ENCODE assay signal across 12 cellular contexts in genomic region chrX:71052721-71053120, GRCh38. TPM values are rescaled to one million over a fixed set of nuclear protein-coding genes. Genes with fewer than 3 reads are reported as not detected.
DNase-seq lines count a peak whose midpoint lies in the region; ATAC-seq and TF ChIP-seq lines count a peak whose summit lies in the region.
"Had no signal": no experiment of that assay in that cellular context is flagged by ENCODE, and none has a peak within 500 bp of the region (broad histone marks: within the 10 kb centered on the region; RNA-seq: fewer than 3 reads in every experiment).

No MANE protein-coding gene starts in this region.

- H3K27ac ChIP-seq in spleen (peak overlapping the region in 4 of 8 donors; percentile 39 to 71 (median 56)), WERI-Rb-1 (no peak overlapping the region), PC-9 (no peak overlapping the region)
- H3K27ac ChIP-seq: dorsolateral prefrontal cortex, SJSA1 had no signal

- no peak overlapping the region for H2AFZ ChIP-seq in PC-9

- POLR2A ChIA-PET in PC-9 (lab: Charles Lee; ENCODE audit: unreplicated experiment), result no interaction called here

- H3K4me1 ChIP-seq in spleen (peaks cover 0 to 12% (median 0%) of the 10 kb centered on the region in 6 donors), PC-9 (replicated peaks; ENCODE audit: insufficient read depth) (peaks cover 14% of the 10 kb centered on the region)

- H3K36me3 ChIP-seq in spleen (peaks cover 0 to 5% (median 0%) of the 10 kb centered on the region in 6 donors), WERI-Rb-1 (no peaks in the 10 kb centered on the region), PC-9 (ENCODE audit: low read depth) (no peaks in the 10 kb centered on the region)
- H3K36me3 ChIP-seq: SJSA1 had no signal

- H3K9me3 ChIP-seq in spleen (no peaks in the 10 kb centered on the region), WERI-Rb-1 (ENCODE audit: severe bottlenecking) (no peaks in the 10 kb centered on the region), PC-9 (ENCODE audit: insufficient read depth, low read depth) (no peaks in the 10 kb centered on the region)
- H3K9me3 ChIP-seq: SJSA1 had no signal

- H3K27ac Mint-ChIP-seq in activated CD8-positive, alpha-beta memory T cell treated with anti-CD3 and anti-CD28 coated beads, Interleukin-2, amount 10 ng/mL, durations not matched to agents 7 days and 5 days, result no peak overlapping the region

- H3F3A ChIP-seq in PC-9 (ENCODE audit: insufficient read depth, low read depth), result no peaks in the 10 kb centered on the region

- no peak for ATAC-seq in activated CD8-positive, alpha-beta memory T cell treated with anti-CD3 and anti-CD28 coated beads, Interleukin-2, amount 10 ng/mL, durations not matched to agents 7 days and 5 days
- peak; percentile 27 for ATAC-seq in HG02943 (IDR thresholded peaks at IDR 0.05; ENCODE audit: low read depth, unreplicated experiment)
- ATAC-seq: HepG2 had no signal

- 20 to 61% (median 42%) methylated on average over 7 of the region's 7 CpGs for WGBS in spleen, 5 donors

- no peak for TF ChIP-seq CTCF in spleen (IDR thresholded peaks at IDR 0.05 in 8 of 11, conservative IDR thresholded peaks at IDR 0.05 in 3 of 11)
- TF ChIP-seq CTCF in WERI-Rb-1 (IDR thresholded peaks at IDR 0.05; ENCODE audit: low read depth, low read length), result no peak
- no peak for TF ChIP-seq CTCF in PC-9 (conservative IDR thresholded peaks at IDR 0.05)

- no peak for DNase-seq in activated CD8-positive, alpha-beta memory T cell treated with anti-CD3 and anti-CD28 coated beads, Interleukin-2, amount 10 ng/mL, durations not matched to agents 7 days and 5 days
- DNase-seq in activated CD8-positive, alpha-beta memory T cell treated with anti-CD3 and anti-CD28 coated beads, Interleukin-2, amount 50 U/mL, for 4 hours, result no peak
- DNase-seq in dermis blood vessel endothelial cell (peak; percentile 6), spleen (no peak), WERI-Rb-1 (no peak), PC-9 (no peak), NCI-H2029 (lab: John Stamatoyannopoulos, UW) (no peak)
- DNase-seq: activated T-cell treated with anti-CD3 and anti-CD28 coated beads, Interleukin-2, amount 50 U/mL, for 1 hour had no signal

- H3K4me3 ChIP-seq in spleen, result peak overlapping the region in 6 of 8 donors; percentile 22 to 60 (median 27)
- no peak overlapping the region for H3K4me3 ChIP-seq in WERI-Rb-1 (ENCODE audit: low read depth, low read length)
- no peak overlapping the region for H3K4me3 ChIP-seq in PC-9
- H3K4me3 ChIP-seq: SJSA1 had no signal

- H3K4me2 ChIP-seq in PC-9, result no peak overlapping the region

- no peaks in the 10 kb centered on the region for H4K20me1 ChIP-seq in PC-9 (ENCODE audit: insufficient read depth)

- intact Hi-C loops in spleen (cut with DNase I; ENCODE audit: low total_unique reads), result no loop called here
- intact Hi-C loops in PC-9 (cut with micrococcal nuclease; ENCODE audit: unreplicated experiment), result no loop called here

- H3K4me3 Mint-ChIP-seq in activated CD8-positive, alpha-beta memory T cell treated with anti-CD3 and anti-CD28 coated beads, Interleukin-2, amount 10 ng/mL, durations not matched to agents 7 days and 5 days, result peak overlapping the region; percentile 33

- H3K9me2 ChIP-seq in PC-9 (ENCODE audit: insufficient read depth), result no peaks in the 10 kb centered on the region

- H3K27me3 ChIP-seq in spleen (replicated peaks in 1 of 7), result no peaks in the 10 kb centered on the region
- no peaks in the 10 kb centered on the region for H3K27me3 ChIP-seq in WERI-Rb-1 (ENCODE audit: insufficient read depth, low read depth, severe bottlenecking)
- H3K27me3 ChIP-seq in PC-9 (ENCODE audit: insufficient read depth, low read depth), result no peaks in the 10 kb centered on the region
- H3K27me3 ChIP-seq: SJSA1 had no signal

- peaks cover 11% of the 10 kb centered on the region for H3K36me3 Mint-ChIP-seq in activated CD8-positive, alpha-beta memory T cell treated with anti-CD3 and anti-CD28 coated beads, Interleukin-2, amount 10 ng/mL, durations not matched to agents 7 days and 5 days

- CTCF ChIA-PET in activated CD8-positive, alpha-beta memory T cell treated with anti-CD3 and anti-CD28 coated beads, Interleukin-2, amount 10 ng/mL, durations not matched to agents 7 days and 5 days (lab: Charles Lee), result no interaction called here
- CTCF ChIA-PET in PC-9 (lab: Charles Lee), result no interaction called here

- H3K4me1 Mint-ChIP-seq in activated CD8-positive, alpha-beta memory T cell treated with anti-CD3 and anti-CD28 coated beads, Interleukin-2, amount 10 ng/mL, durations not matched to agents 7 days and 5 days, result peaks cover 16% of the 10 kb centered on the region

- no peaks in the 10 kb centered on the region for H3K27me3 Mint-ChIP-seq in activated CD8-positive, alpha-beta memory T cell treated with anti-CD3 and anti-CD28 coated beads, Interleukin-2, amount 10 ng/mL, durations not matched to agents 7 days and 5 days

- no peak for TF ChIP-seq POLR2A in spleen (IDR thresholded peaks at IDR 0.05)

- no TSS peak for BruUV-seq in PC-9 (replicated peaks; lab: Mats Ljungman, UMichigan)

- no peaks in the 10 kb centered on the region for H3K9me3 Mint-ChIP-seq in activated CD8-positive, alpha-beta memory T cell treated with anti-CD3 and anti-CD28 coated beads, Interleukin-2, amount 10 ng/mL, durations not matched to agents 7 days and 5 days (ENCODE audit: low read depth)

- H3K79me2 ChIP-seq in PC-9 (ENCODE audit: low read depth), result no peaks in the 10 kb centered on the region

RNA-seq across cellular contexts. Expression of gene SNX12, which starts 15.4 kb away (rescaled TPM):
- 10 to 100 TPM; 37.1 to 46.2 TPM for total RNA-seq in activated CD8-positive, alpha-beta memory T cell treated with anti-CD3 and anti-CD28 coated beads, Interleukin-2, amount 10 ng/mL, durations not matched to agents 7 days and 5 days
- 71.5 and 85.9 TPM in 2 replicates for total RNA-seq in dermis blood vessel endothelial cell
- 10 to 100 TPM; 37.1 to 47.6 (median 41.0) TPM for total RNA-seq in spleen
- 10 to 100 TPM; 11.7 to 28.7 (median 14.0) TPM for polyA plus RNA-seq in spleen
- 53.1 and 63.1 TPM in 2 replicates for total RNA-seq in PC-9 (2021)

RNA-seq across cellular contexts. Expression of gene FOXO4, which starts 42.9 kb away (rescaled TPM):
- total RNA-seq in activated CD8-positive, alpha-beta memory T cell treated with anti-CD3 and anti-CD28 coated beads, Interleukin-2, amount 10 ng/mL, durations not matched to agents 7 days and 5 days, result 10 to 100 TPM; 14.6 to 15.1 TPM
- 7.3 and 8.2 TPM in 2 replicates for total RNA-seq in dermis blood vessel endothelial cell
- 10 to 100 TPM; 19.1 to 50.9 (median 32.9) TPM for total RNA-seq in spleen
- polyA plus RNA-seq in spleen, result 10 to 100 TPM in 1 of 3 donors, 1 to 10 TPM in 2; 5.1 to 12.9 (median 5.8) TPM
- 22.0 and 29.3 TPM in 2 replicates for total RNA-seq in PC-9 (2021)
- total RNA-seq: SJSA1 had no signal

RNA-seq across cellular contexts. Expression of gene CXorf65, which starts 53.8 kb away (rescaled TPM):
- total RNA-seq in activated CD8-positive, alpha-beta memory T cell treated with anti-CD3 and anti-CD28 coated beads, Interleukin-2, amount 10 ng/mL, durations not matched to agents 7 days and 5 days, result 10 to 100 TPM; 12.1 to 18.3 TPM
- total RNA-seq in dermis blood vessel endothelial cell, result not detected in 2 replicates
- 10 to 100 TPM in 1 of 7 donors, 1 to 10 TPM in 6; 1.7 to 14.4 (median 6.7) TPM for total RNA-seq in spleen
- polyA plus RNA-seq in spleen, result 10 to 100 TPM in 1 of 3 donors, 1 to 10 TPM in 2; 3.7 to 27.2 (median 7.5) TPM
- not detected in 2 replicates for total RNA-seq in PC-9 (2021)
- total RNA-seq: dorsolateral prefrontal cortex, HepG2, SJSA1 had no signal
- polyA plus RNA-seq: HepG2 had no signal

RNA-seq across cellular contexts. Expression of gene IL2RG, which starts 58.7 kb away (rescaled TPM):
- 100 to 1,000 TPM; 370 to 512 TPM for total RNA-seq in activated CD8-positive, alpha-beta memory T cell treated with anti-CD3 and anti-CD28 coated beads, Interleukin-2, amount 10 ng/mL, durations not matched to agents 7 days and 5 days
- total RNA-seq in dermis blood vessel endothelial cell (0.51 TPM in 1 of 2 replicates, not detected in the other), spleen (100 to 1,000 TPM in 6 of 7 donors, 10 to 100 TPM in 1; 92.6 to 174 (median 127) TPM), PC-9 (2021) (not detected in 2 replicates)
- 100 to 1,000 TPM in 2 of 3 donors, 10 to 100 TPM in 1; 89.8 to 155 (median 122) TPM for polyA plus RNA-seq in spleen
- total RNA-seq: HepG2, SJSA1 had no signal

Comparison
In these comparisons a context has a peak if more than half of its experiments do, and no peak if none do; other contexts are left out.
1. H3K4me3 ChIP-seq: peak in spleen (6 of 8); none in WERI-Rb-1 (single experiment) and PC-9 (single experiment).